In genomic region chr2:75602724-75603342, GRCh38 we compare ENCODE assay signal across 14 cellular contexts. TPM values are rescaled to one million over a fixed set of nuclear protein-coding genes. Genes with fewer than 3 reads are reported as not detected.
DNase-seq lines count a peak whose midpoint lies in the region; ATAC-seq and TF ChIP-seq lines count a peak whose summit lies in the region.
"Had no signal": no experiment of that assay in that cellular context is flagged by ENCODE, and none has a peak within 500 bp of the region (broad histone marks: within the 10 kb centered on the region; RNA-seq: fewer than 3 reads in every experiment).

No MANE protein-coding gene starts in this region.

- in situ Hi-C loops in astrocyte of the cerebellum (cut with HindIII; ENCODE audit: low sequenced_read_pairs): no loop called here

- no peaks in the 10 kb centered on the region for H3K27me3 ChIP-seq in hepatocyte
- no peaks in the 10 kb centered on the region for H3K27me3 ChIP-seq in CD4-positive, alpha-beta memory T cell (ENCODE audit: insufficient read depth, low read length)

- 49% methylated on average over 6 of the region's 6 CpGs for WGBS in hepatocyte (ENCODE audit: low lambda C conversion rate, missing lambda C conversion rate)

- H4K20me1 ChIP-seq in hepatocyte (ENCODE audit: insufficient read depth, poor library complexity, severe bottlenecking): no peaks in the 10 kb centered on the region

- no peak overlapping the region for H3K4me3 Mint-ChIP-seq in activated CD4-positive, alpha-beta T cell treated with anti-CD3 and anti-CD28 coated beads, Interleukin-2, amount 10 ng/mL, durations not matched to agents 24 days and 14 days
- peak overlapping the region in 1 of 2 donors; percentile 14 for H3K4me3 Mint-ChIP-seq in CD14-positive monocyte
- H3K4me3 Mint-ChIP-seq in CD4-positive, alpha-beta memory T cell: no peak overlapping the region
- H3K4me3 Mint-ChIP-seq: activated T-cell treated with anti-CD3 and anti-CD28 coated beads, Interleukin-2, amount 50 U/mL, for 72 hours; stimulated activated naive CD8-positive, alpha-beta T cell treated with anti-CD3 and anti-CD28 coated beads, Interleukin-15, amount 100 ng/mL, for 72 hours had no signal

- H3K9me3 ChIP-seq in hepatocyte (ENCODE audit: low read depth): no peaks in the 10 kb centered on the region
- H3K9me3 ChIP-seq in CD4-positive, alpha-beta memory T cell (ENCODE audit: control insufficient read depth in 1 of 2, low read length in 2 of 2): no peaks in the 10 kb centered on the region

- H3K79me2 ChIP-seq in hepatocyte: no peaks in the 10 kb centered on the region

- CTCF ChIA-PET in CD4-positive, alpha-beta memory T cell (lab: Charles Lee; ENCODE audit: partially characterized antibody): no interaction called here

- no peak for TF ChIP-seq CTCF in astrocyte of the cerebellum (IDR thresholded peaks at IDR 0.05; ENCODE audit: low read depth, low read length, missing control alignments)
- no peak for TF ChIP-seq CTCF in hepatocyte (IDR thresholded peaks at IDR 0.05; ENCODE audit: poor library complexity)
- no peak for TF ChIP-seq CTCF in CD14-positive monocyte (IDR thresholded peaks at IDR 0.05)

- H3K4me1 Mint-ChIP-seq in activated CD4-positive, alpha-beta T cell treated with anti-CD3 and anti-CD28 coated beads, Interleukin-2, amount 10 ng/mL, durations not matched to agents 24 days and 14 days: no peaks in the 10 kb centered on the region
- H3K4me1 Mint-ChIP-seq in CD14-positive monocyte: no peaks in the 10 kb centered on the region
- no peaks in the 10 kb centered on the region for H3K4me1 Mint-ChIP-seq in CD4-positive, alpha-beta memory T cell
- H3K4me1 Mint-ChIP-seq: stimulated activated naive CD8-positive, alpha-beta T cell treated with anti-CD3 and anti-CD28 coated beads, Interleukin-15, amount 100 ng/mL, for 72 hours had no signal

- H3K9me3 Mint-ChIP-seq in activated CD4-positive, alpha-beta T cell treated with anti-CD3 and anti-CD28 coated beads, Interleukin-2, amount 10 ng/mL, durations not matched to agents 24 days and 14 days: no peaks in the 10 kb centered on the region
- H3K9me3 Mint-ChIP-seq in CD14-positive monocyte: peaks cover 0 to 9% (median 2%) of the 10 kb centered on the region in 7 donors
- H3K9me3 Mint-ChIP-seq in CD4-positive, alpha-beta memory T cell: peaks cover 0 to 2% (median 0%) of the 10 kb centered on the region in 8 donors
- H3K9me3 Mint-ChIP-seq: activated T-cell treated with anti-CD3 and anti-CD28 coated beads, Interleukin-2, amount 50 U/mL, for 72 hours; stimulated activated naive CD8-positive, alpha-beta T cell treated with anti-CD3 and anti-CD28 coated beads, Interleukin-15, amount 100 ng/mL, for 72 hours had no signal

- no peaks in the 10 kb centered on the region for H3K36me3 Mint-ChIP-seq in activated CD4-positive, alpha-beta T cell treated with anti-CD3 and anti-CD28 coated beads, Interleukin-2, amount 10 ng/mL, durations not matched to agents 24 days and 14 days (ENCODE audit: low read depth)
- H3K36me3 Mint-ChIP-seq in CD14-positive monocyte: no peaks in the 10 kb centered on the region
- H3K36me3 Mint-ChIP-seq in CD4-positive, alpha-beta memory T cell: no peaks in the 10 kb centered on the region

- no peak overlapping the region for H3K4me3 ChIP-seq in astrocyte of the cerebellum (ENCODE audit: low read depth, low read length)
- no peak overlapping the region for H3K4me3 ChIP-seq in hepatocyte
- H3K4me3 ChIP-seq in CD4-positive, alpha-beta memory T cell (ENCODE audit: low read length in 2 of 2): no peak overlapping the region

- peaks cover 23% of the 10 kb centered on the region for H3K27me3 Mint-ChIP-seq in activated CD4-positive, alpha-beta T cell treated with anti-CD3 and anti-CD28 coated beads, Interleukin-2, amount 10 ng/mL, durations not matched to agents 24 days and 14 days
- peaks cover 19 to 31% (median 19%) of the 10 kb centered on the region in 3 donors for H3K27me3 Mint-ChIP-seq in CD14-positive monocyte (ENCODE audit: low read depth in 3 of 3)
- H3K27me3 Mint-ChIP-seq in CD4-positive, alpha-beta memory T cell: peaks cover 17 to 23% of the 10 kb centered on the region in 2 donors

- intact Hi-C loops in activated CD4-positive, alpha-beta T cell treated with anti-CD3 and anti-CD28 coated beads, Interleukin-2, amount 10 ng/mL, durations not matched to agents 24 days and 14 days (cut with micrococcal nuclease): loop anchor here (10.0 kb wide), 1 partner anchor 538 kb away; no protein-coding TSS in a partner anchor
- intact Hi-C loops in CD14-positive monocyte (cut with micrococcal nuclease): loop anchor here in 1 of 2 donors (10.0 kb wide), 1 partner anchor 688 kb away; no protein-coding TSS in a partner anchor
- intact Hi-C loops in CD4-positive, alpha-beta memory T cell (cut with micrococcal nuclease): no loop called here

- H3K9me2 ChIP-seq in hepatocyte (replicated peaks; ENCODE audit: insufficient read depth): no peaks in the 10 kb centered on the region

- no peaks in the 10 kb centered on the region for H3K36me3 ChIP-seq in hepatocyte (replicated peaks; ENCODE audit: insufficient read depth, low read depth)
- no peaks in the 10 kb centered on the region for H3K36me3 ChIP-seq in CD4-positive, alpha-beta memory T cell (ENCODE audit: insufficient read depth, low read length)

- no peak overlapping the region for H3K27ac Mint-ChIP-seq in activated CD4-positive, alpha-beta T cell treated with anti-CD3 and anti-CD28 coated beads, Interleukin-2, amount 10 ng/mL, durations not matched to agents 24 days and 14 days
- H3K27ac Mint-ChIP-seq in CD14-positive monocyte: no peak overlapping the region
- H3K27ac Mint-ChIP-seq in CD4-positive, alpha-beta memory T cell: no peak overlapping the region
- H3K27ac Mint-ChIP-seq: activated T-cell treated with anti-CD3 and anti-CD28 coated beads, Interleukin-2, amount 50 U/mL, for 72 hours; stimulated activated naive CD8-positive, alpha-beta T cell treated with anti-CD3 and anti-CD28 coated beads, Interleukin-15, amount 100 ng/mL, for 72 hours had no signal

- POLR2A ChIA-PET in CD4-positive, alpha-beta memory T cell (lab: Charles Lee; ENCODE audit: partially characterized antibody): no interaction called here

- peak overlapping the region; percentile 72 for H3K27ac ChIP-seq in hepatocyte
- H3K27ac ChIP-seq in CD4-positive, alpha-beta memory T cell (ENCODE audit: low read depth, low read length): no peak overlapping the region

- H3K4me2 ChIP-seq in hepatocyte: peak overlapping the region; percentile 42

- H3K4me1 ChIP-seq in hepatocyte (ENCODE audit: insufficient read depth): peaks cover 19% of the 10 kb centered on the region
- H3K4me1 ChIP-seq in CD4-positive, alpha-beta memory T cell (ENCODE audit: insufficient read depth, low read length): no peaks in the 10 kb centered on the region

- no peak for ATAC-seq in HG03457 (IDR thresholded peaks at IDR 0.05; ENCODE audit: unreplicated experiment)
- ATAC-seq: activated T-cell treated with anti-CD3 and anti-CD28 coated beads, Interleukin-2, amount 50 U/mL, for 72 hours; Panc1; stimulated activated naive CD8-positive, alpha-beta T cell treated with anti-CD3 and anti-CD28 coated beads, Interleukin-15, amount 100 ng/mL, for 72 hours had no signal

- DNase-seq in activated CD4-positive, alpha-beta T cell treated with anti-CD3 and anti-CD28 coated beads, Interleukin-2, amount 10 ng/mL, durations not matched to agents 24 days and 14 days: peak; percentile 37
- no peak for DNase-seq in activated CD4-positive, alpha-beta T cell treated with anti-CD3 and anti-CD28 coated beads for 4 hours
- DNase-seq in astrocyte of the cerebellum (ENCODE audit: low read depth) (peak; percentile 59), hepatocyte (ENCODE audit: low spot score) (peak; percentile 82), CD14-positive monocyte (ENCODE audit: low spot score) (no peak)
- DNase-seq in stimulated activated CD4-positive, alpha-beta T cell treated with anti-CD3 and anti-CD28 coated beads, Interleukin-12 subunit alpha, Interleukin-12 subunit beta, amount 100 ng/mL, for 4 hours: no peak
- DNase-seq in CD4-positive, alpha-beta memory T cell: no peak
- DNase-seq: 8988T; activated T-cell treated with anti-CD3 and anti-CD28 coated beads, Interleukin-2, amount 50 U/mL, for 72 hours; NCI-H2029; stimulated activated naive CD8-positive, alpha-beta T cell treated with anti-CD3 and anti-CD28 coated beads, Interleukin-15, amount 100 ng/mL, for 72 hours had no signal

- H2AFZ ChIP-seq in hepatocyte: no peak overlapping the region

RNA-seq across cellular contexts. Expression of gene EVA1A, which starts 42.1 kb away (rescaled TPM):
- not detected in 2 replicates for total RNA-seq in activated CD4-positive, alpha-beta T cell treated with anti-CD3 and anti-CD28 coated beads, Interleukin-2, amount 10 ng/mL, durations not matched to agents 24 days and 14 days
- 30.8 and 36.2 TPM in 2 replicates for total RNA-seq in hepatocyte
- polyA plus RNA-seq in hepatocyte (15.3 and 17.2 TPM in 2 replicates), CD14-positive monocyte (not detected)
- not detected for total RNA-seq in CD4-positive, alpha-beta memory T cell
- not detected for polyA plus RNA-seq in CD4-positive, alpha-beta memory T cell
- total RNA-seq: HT-29 had no signal

RNA-seq across cellular contexts. Expression of gene MRPL19, which starts 43.8 kb away (rescaled TPM):
- 70.6 and 76.8 TPM in 2 replicates for total RNA-seq in activated CD4-positive, alpha-beta T cell treated with anti-CD3 and anti-CD28 coated beads, Interleukin-2, amount 10 ng/mL, durations not matched to agents 24 days and 14 days
- 60.9 and 68.7 TPM in 2 replicates for total RNA-seq in hepatocyte
- polyA plus RNA-seq in hepatocyte: 47.9 and 54.3 TPM in 2 replicates
- 10 to 100 TPM; 25.0 TPM for polyA plus RNA-seq in CD14-positive monocyte
- total RNA-seq in CD4-positive, alpha-beta memory T cell: 10 to 100 TPM; 27.6 to 29.4 TPM
- polyA plus RNA-seq in CD4-positive, alpha-beta memory T cell: 10 to 100 TPM; 29.6 to 35.6 TPM

Comparison
In these comparisons a context has a peak if more than half of its experiments do, and no peak if none do; other contexts are left out.
1. DNase-seq: peak in activated CD4-positive, alpha-beta T cell treated with anti-CD3 and anti-CD28 coated beads, Interleukin-2, amount 10 ng/mL, durations not matched to agents 24 days and 14 days (single experiment), astrocyte of the cerebellum (single experiment) and hepatocyte (single experiment); none in activated CD4-positive, alpha-beta T cell treated with anti-CD3 and anti-CD28 coated beads for 4 hours (0 of 2), stimulated activated CD4-positive, alpha-beta T cell treated with anti-CD3 and anti-CD28 coated beads, Interleukin-12 subunit alpha, Interleukin-12 subunit beta, amount 100 ng/mL, for 4 hours (single experiment), CD14-positive monocyte (single experiment) and CD4-positive, alpha-beta memory T cell (0 of 5).
2. RNA of gene EVA1A, which starts 42.1 kb away (total RNA-seq): 30.8 to 36.2 TPM in hepatocyte; not detected in CD4-positive, alpha-beta memory T cell and not detected in activated CD4-positive, alpha-beta T cell treated with anti-CD3 and anti-CD28 coated beads, Interleukin-2, amount 10 ng/mL, durations not matched to agents 24 days and 14 days; every median in the first group is over 10 times any median in the second.